In the genomic region with DNA sequence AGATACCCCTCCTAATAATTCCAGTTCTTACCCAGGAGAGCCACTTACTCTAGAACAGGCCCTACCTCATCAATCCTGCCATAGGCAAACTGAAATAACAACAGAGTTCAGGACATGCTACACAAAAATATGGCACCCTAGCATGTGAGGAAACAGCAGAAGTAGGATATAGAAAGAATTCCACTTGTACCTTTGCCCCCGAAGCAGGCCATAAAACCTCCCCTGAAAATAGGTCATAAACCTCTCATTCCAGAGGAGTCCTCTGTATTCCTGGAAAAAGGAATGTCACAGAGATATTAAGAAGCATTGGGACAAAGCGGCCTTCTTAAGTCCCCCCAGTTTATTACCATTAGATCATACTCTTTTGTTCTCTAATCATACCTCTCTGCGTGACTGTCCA, we compare ENCODE assay signal across 21 cellular contexts.
DNase-seq lines count a peak whose midpoint lies in the region; ATAC-seq and TF ChIP-seq lines count a peak whose summit lies in the region.
"Had no signal": no experiment of that assay in that cellular context is flagged by ENCODE, and none has a peak within 500 bp of the region (broad histone marks: within the 10 kb centered on the region; RNA-seq: fewer than 3 reads in every experiment).

No MANE protein-coding gene starts in this region.

- H3K27me3 Mint-ChIP-seq in HFFc6 (ENCODE audit: insufficient read depth): no peaks in the 10 kb centered on the region; the same call in 1 of the 2 replicates

- DNase-seq in HFFc6 (no peak), T1000 (lab: John Stamatoyannopoulos, UW) (peak; percentile 19), left colon (peak in 1 of 2 donors; percentile 32), smooth muscle cell (lab: John Stamatoyannopoulos, UW; ENCODE audit: unreplicated experiment) (no peak), islet precursor cell (no peak)
- no peak for DNase-seq in effector memory CD4-positive, alpha-beta T cell
- DNase-seq: activated CD4-positive, CD25-positive, alpha-beta regulatory T cell treated with anti-CD3 and anti-CD28 coated beads, Interleukin-2, amount 50 U/mL, for 72 hours; activated T-cell treated with anti-CD3 and anti-CD28 coated beads, Interleukin-2, amount 50 U/mL, for 1 hour; BE2C; DND-41; head of caudate nucleus; NCI-H146; NCI-H526 treated with DMSO at 0.1 percent for 48 hours; RPMI8226; stimulated activated CD4-positive, alpha-beta T cell treated with anti-CD3 and anti-CD28 coated beads, Interleukin-4, amount 100 ng/mL, for 24 hours; tibial artery had no signal

- peak overlapping the region; percentile 95 for H3K27ac Mint-ChIP-seq in HFFc6
- H3K27ac Mint-ChIP-seq: stimulated activated naive CD8-positive, alpha-beta T cell treated with anti-CD3 and anti-CD28 coated beads, Interleukin-15, Interleukin-2, amounts not matched to agents 100 ng/mL and 50 ng/mL, for 24 hours had no signal

- H3K36me3 ChIP-seq in smooth muscle cell (ENCODE audit: low read depth): no peaks in the 10 kb centered on the region
- H3K36me3 ChIP-seq in effector memory CD4-positive, alpha-beta T cell (ENCODE audit: control insufficient read depth, insufficient read depth, low read length): no peaks in the 10 kb centered on the region
- H3K36me3 ChIP-seq: BE2C, neutrophil, tibial artery had no signal

- peak overlapping the region; percentile 96 for H3K27ac ChIP-seq in smooth muscle cell (ENCODE audit: low read depth)
- no peak overlapping the region for H3K27ac ChIP-seq in effector memory CD4-positive, alpha-beta T cell (ENCODE audit: insufficient read depth, low read length, poor library complexity, severe bottlenecking)
- H3K27ac ChIP-seq: neutrophil, tibial artery had no signal

- peaks cover 26% of the 10 kb centered on the region for H3K4me1 ChIP-seq in smooth muscle cell (ENCODE audit: low read depth)
- no peaks in the 10 kb centered on the region for H3K4me1 ChIP-seq in effector memory CD4-positive, alpha-beta T cell (ENCODE audit: control insufficient read depth, insufficient read depth, low read length, poor library complexity, severe bottlenecking)

- WGBS in smooth muscle cell (ENCODE audit: low lambda C conversion rate): 43% methylated on average over 3 of the region's 3 CpGs

- peaks cover 19% of the 10 kb centered on the region for H3F3A ChIP-seq in smooth muscle cell (ENCODE audit: low read depth)

- H3K9me3 ChIP-seq in smooth muscle cell (replicated peaks; ENCODE audit: low read depth): no peaks in the 10 kb centered on the region
- no peaks in the 10 kb centered on the region for H3K9me3 ChIP-seq in effector memory CD4-positive, alpha-beta T cell (ENCODE audit: control insufficient read depth, low read length)
- H3K9me3 ChIP-seq: BE2C, neutrophil, tibial artery had no signal

- no peaks in the 10 kb centered on the region for H4K20me1 ChIP-seq in smooth muscle cell (ENCODE audit: low read depth)

- peak overlapping the region; percentile 79 for H3K4me3 Mint-ChIP-seq in HFFc6
- H3K4me3 Mint-ChIP-seq: stimulated activated naive CD8-positive, alpha-beta T cell treated with anti-CD3 and anti-CD28 coated beads, Interleukin-15, Interleukin-2, amounts not matched to agents 100 ng/mL and 50 ng/mL, for 24 hours had no signal

- H3K79me2 ChIP-seq in smooth muscle cell (ENCODE audit: low read depth): no peaks in the 10 kb centered on the region

- intact Hi-C loops in left colon (cut with DNase I, micrococcal nuclease): no loop called here

- H3K36me3 Mint-ChIP-seq in HFFc6 (ENCODE audit: low read depth): peaks cover 14% of the 10 kb centered on the region; the same call in 1 of the 2 replicates

- H3K4me2 ChIP-seq in smooth muscle cell: peak overlapping the region; percentile 67

- peaks cover 83% of the 10 kb centered on the region for H3K4me1 Mint-ChIP-seq in HFFc6 (ENCODE audit: low read depth)

- H3K27me3 ChIP-seq in smooth muscle cell (ENCODE audit: low read depth): no peaks in the 10 kb centered on the region
- no peaks in the 10 kb centered on the region for H3K27me3 ChIP-seq in effector memory CD4-positive, alpha-beta T cell (replicated peaks; ENCODE audit: control insufficient read depth, insufficient read depth, low read length, poor library complexity, severe bottlenecking)
- H3K27me3 ChIP-seq: BE2C, neutrophil, tibial artery had no signal

- TF ChIP-seq CTCF in HFFc6 (IDR thresholded peaks at IDR 0.05): no peak
- TF ChIP-seq CTCF in smooth muscle cell (IDR thresholded peaks at IDR 0.05; ENCODE audit: borderline replicate concordance, insufficient read depth, poor library complexity, severe bottlenecking): no peak

- no peak overlapping the region for H2AFZ ChIP-seq in smooth muscle cell (ENCODE audit: low read depth)

- H3K9ac ChIP-seq in smooth muscle cell (ENCODE audit: low read depth): peak overlapping the region; percentile 82

- ATAC-seq in left colon: peak; percentile 78
- no peak for ATAC-seq in HG03354 (IDR thresholded peaks at IDR 0.05; ENCODE audit: poor library complexity, severe bottlenecking, unreplicated experiment)
- ATAC-seq in HG02870 (IDR thresholded peaks at IDR 0.05; ENCODE audit: unreplicated experiment): no peak
- ATAC-seq: K562 had no signal

- H3K4me3 ChIP-seq in smooth muscle cell: no peak overlapping the region
- H3K4me3 ChIP-seq in effector memory CD4-positive, alpha-beta T cell (ENCODE audit: insufficient read depth, low read depth, low read length, poor library complexity, severe bottlenecking): no peak overlapping the region
- H3K4me3 ChIP-seq: K562, tibial artery had no signal

- H3K9me3 Mint-ChIP-seq in HFFc6: no peaks in the 10 kb centered on the region
- H3K9me3 Mint-ChIP-seq: stimulated activated naive CD8-positive, alpha-beta T cell treated with anti-CD3 and anti-CD28 coated beads, Interleukin-15, Interleukin-2, amounts not matched to agents 100 ng/mL and 50 ng/mL, for 24 hours had no signal
